In the genomic region with DNA sequence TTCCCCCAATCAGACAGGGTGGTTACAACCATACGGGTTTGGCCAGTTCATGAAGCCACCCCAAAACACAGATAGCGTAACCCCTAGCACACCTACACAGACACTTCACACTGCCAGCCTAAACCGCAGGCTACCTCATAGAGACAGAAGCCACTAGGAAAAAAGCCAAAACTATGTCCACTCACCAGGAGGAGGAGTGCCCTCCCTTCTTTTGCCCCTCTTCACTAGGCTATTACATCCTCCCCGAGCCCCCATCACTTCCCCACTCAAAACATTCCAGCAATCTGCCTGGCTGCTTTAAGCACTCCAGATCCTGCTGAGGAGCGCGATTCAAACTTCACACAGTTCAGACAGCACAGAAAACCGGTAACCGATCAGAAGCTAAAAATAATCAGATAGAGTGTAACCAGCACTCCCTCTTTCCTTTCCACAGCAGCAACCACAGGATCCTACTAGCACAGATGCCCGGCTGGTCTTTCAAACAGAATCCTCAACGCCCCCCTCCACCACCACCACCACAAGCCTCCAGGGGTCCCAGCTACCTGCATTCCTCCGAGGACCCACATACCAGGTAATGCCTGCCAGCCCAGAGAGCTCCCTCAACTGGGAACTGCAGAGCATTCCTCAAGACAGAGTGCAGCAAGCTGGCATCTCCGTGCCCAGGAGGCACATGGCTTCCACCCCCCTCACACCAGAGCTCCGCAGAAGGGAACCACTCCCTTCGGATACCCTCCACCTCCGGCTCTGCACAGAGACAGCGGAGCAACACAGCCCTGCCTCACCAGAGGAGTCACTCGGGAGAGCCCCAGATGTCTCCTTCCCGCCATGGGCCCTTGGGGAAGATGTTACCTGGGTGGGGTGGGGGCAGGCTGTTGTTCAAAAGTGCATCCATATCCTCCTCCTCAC, we compare ENCODE assay signal across 8 cellular contexts. TPM values are rescaled to one million over a fixed set of nuclear protein-coding genes. Genes with fewer than 3 reads are reported as not detected.
DNase-seq lines count a peak whose midpoint lies in the region; ATAC-seq and TF ChIP-seq lines count a peak whose summit lies in the region.

No MANE protein-coding gene starts in this region.

- peak overlapping the region; percentile 84 for H3K27ac Mint-ChIP-seq in neural progenitor cell

- H3K79me1 ChIP-seq in IMR-90 (ENCODE audit: low read depth in 1 of 2, low read length in 2 of 2) = peaks cover 35 to 57% of the 10 kb centered on the region in 2 experiments

- no peak overlapping the region for H2BK20ac ChIP-seq in IMR-90 (ENCODE audit: low read depth, low read length)

- peaks cover 34% of the 10 kb centered on the region for H3K4me1 Mint-ChIP-seq in neural progenitor cell

- no peaks in the 10 kb centered on the region for H3K9me3 Mint-ChIP-seq in neural progenitor cell

- H3K4ac ChIP-seq in IMR-90 (ENCODE audit: low read depth, low read length) = peak overlapping the region; percentile 9

- DNase-seq in IMR-90 (peak; percentile 37), fibroblast of mammary gland (ENCODE audit: low read depth) (peak; percentile 43), neural progenitor cell (ENCODE audit: low spot score) (peak; percentile 51), SW 1271 (lab: John Stamatoyannopoulos, UW) (no peak), omental fat pad (ENCODE audit: low spot score) (no peak), SIG-M5 treated with dmso at 0.1 percent for 504 hours (lab: John Stamatoyannopoulos, UW; ENCODE audit: unreplicated experiment) (no peak)
- peak; percentile 43 to 49 for DNase-seq in activated T-cell treated with anti-CD3 and anti-CD28 coated beads, Interleukin-2, amount 50 U/mL, for 48 hours

- peaks cover 33% of the 10 kb centered on the region for H3F3A ChIP-seq in neural progenitor cell (ENCODE audit: low read depth)

- intact Hi-C loops in IMR-90 (cut with micrococcal nuclease) = loop anchor here (5.0 kb wide), 1 partner anchor 48 kb away; the partner anchor contains the start of gene IFFO1

- peak overlapping the region; percentile 73 for H2AFZ ChIP-seq in IMR-90 (replicated peaks; ENCODE audit: low read length, poor library complexity)
- no peak overlapping the region for H2AFZ ChIP-seq in neural progenitor cell (replicated peaks)

- peak; percentile 12; the same call in 1 of the 2 replicates for TF ChIP-seq CTCF in IMR-90 (conservative IDR thresholded peaks at IDR 0.05; ENCODE audit: low read depth, low read length)
- TF ChIP-seq CTCF in fibroblast of mammary gland (conservative IDR thresholded peaks at IDR 0.05; ENCODE audit: control insufficient read depth, insufficient read depth, low read depth, low read length) = no peak
- peak; percentile 12 for TF ChIP-seq CTCF in neural progenitor cell (IDR thresholded peaks at IDR 0.05)
- TF ChIP-seq CTCF in omental fat pad (IDR thresholded peaks at IDR 0.05) = no peak

- 0% methylated on average over 4 of the region's 18 CpGs; no CpG with 5 or more reads in 1 of the 2 experiments for WGBS in IMR-90 (ENCODE audit: extremely low coverage in 2 of 2, insufficient read length in 1 of 2), 2 experiments

- no peak overlapping the region; a peak in 1 of 4 replicates for H4K8ac ChIP-seq in IMR-90 (ENCODE audit: low read depth in 2 of 2, low read length in 2 of 2)

- peaks cover 30% of the 10 kb centered on the region for H3K36me3 Mint-ChIP-seq in neural progenitor cell

- H3K4me3 Mint-ChIP-seq in neural progenitor cell = no peak overlapping the region

- H4K20me1 ChIP-seq in BLaER1 (peaks cover 55% of the 10 kb centered on the region), IMR-90 (ENCODE audit: insufficient read depth, low read length) (peaks cover 50% of the 10 kb centered on the region), neural progenitor cell (ENCODE audit: low read depth) (peaks cover 58% of the 10 kb centered on the region)

- no peak for TF ChIP-seq RAD21 in IMR-90 (IDR thresholded peaks at IDR 0.05; ENCODE audit: low read length)

- H3K23ac ChIP-seq in IMR-90 (ENCODE audit: low read depth, low read length) = peak overlapping the region; percentile 89

- H3K9me3 ChIP-seq in BLaER1 = no peaks in the 10 kb centered on the region
- no peaks in the 10 kb centered on the region for H3K9me3 ChIP-seq in IMR-90 (ENCODE audit: control insufficient read depth, insufficient read depth, low read length)
- H3K9me3 ChIP-seq in neural progenitor cell (ENCODE audit: low read depth) = no peaks in the 10 kb centered on the region

- H3K36me3 ChIP-seq in BLaER1 (peaks cover 37% of the 10 kb centered on the region), IMR-90 (ENCODE audit: control insufficient read depth, insufficient read depth, low read length) (peaks cover 28% of the 10 kb centered on the region), neural progenitor cell (peaks cover 10% of the 10 kb centered on the region)

- ATAC-seq in IMR-90 (ENCODE audit: low read depth) (peak; percentile 6), omental fat pad (ENCODE audit: low FRiP score) (no peak)

- H4K5ac ChIP-seq in IMR-90 (ENCODE audit: low read depth, low read length) = no peak overlapping the region

- H2BK15ac ChIP-seq in IMR-90 (ENCODE audit: low read depth, low read length) = no peak overlapping the region

- H3K4me2 ChIP-seq in BLaER1 (peak overlapping the region; percentile 100), IMR-90 (ENCODE audit: low read depth, low read length) (peak overlapping the region; percentile 79), neural progenitor cell (peak overlapping the region; percentile 84)

- H2AK9ac ChIP-seq in IMR-90 (replicated peaks; ENCODE audit: low read depth, low read length, poor library complexity) = peak overlapping the region; percentile 63

- no peak overlapping the region for H3K18ac ChIP-seq in IMR-90 (ENCODE audit: low read depth, low read length)

- H3K9me1 ChIP-seq in IMR-90 (ENCODE audit: insufficient read depth, low read length) = peaks cover 24% of the 10 kb centered on the region

- CTCF ChIA-PET in IMR-90 (lab: Yijun Ruan, JAX) = no interaction called here

- H3K27me3 Mint-ChIP-seq in neural progenitor cell (ENCODE audit: insufficient read depth, low read depth) = peaks cover 7% of the 10 kb centered on the region

- peak overlapping the region; percentile 81 for H3K9ac ChIP-seq in BLaER1
- H3K9ac ChIP-seq in IMR-90 (ENCODE audit: low read depth, low read length) = peak overlapping the region; percentile 80
- peak overlapping the region; percentile 58 for H3K9ac ChIP-seq in neural progenitor cell

- H3K27me3 ChIP-seq in BLaER1 (no peaks in the 10 kb centered on the region), IMR-90 (ENCODE audit: control insufficient read depth, insufficient read depth, low read length) (no peaks in the 10 kb centered on the region), neural progenitor cell (no peaks in the 10 kb centered on the region)

- H3K4me1 ChIP-seq in BLaER1 = peaks cover 57% of the 10 kb centered on the region
- peaks cover 11% of the 10 kb centered on the region for H3K4me1 ChIP-seq in IMR-90 (ENCODE audit: control insufficient read depth, insufficient read depth, low read length)
- peaks cover 31% of the 10 kb centered on the region for H3K4me1 ChIP-seq in neural progenitor cell

- TF ChIP-seq POLR2A in IMR-90 (IDR thresholded peaks at IDR 0.05; ENCODE audit: low read depth, low read length) = no peak

- H3K27ac ChIP-seq in BLaER1 = peak overlapping the region; percentile 91
- H3K27ac ChIP-seq in IMR-90 (ENCODE audit: insufficient read depth, low read length) = peak overlapping the region; percentile 88
- H3K27ac ChIP-seq in neural progenitor cell = no peak overlapping the region

- peak overlapping the region; percentile 36 for H2AK5ac ChIP-seq in IMR-90 (ENCODE audit: low read depth, low read length)

- peak overlapping the region; percentile 80 for H3K4me3 ChIP-seq in BLaER1
- H3K4me3 ChIP-seq in IMR-90 (ENCODE audit: insufficient read depth, low read depth, low read length) = peak overlapping the region; percentile 90
- peak overlapping the region; percentile 84 for H3K4me3 ChIP-seq in fibroblast of mammary gland (ENCODE audit: control insufficient read depth, low read depth, low read length)
- peak overlapping the region; percentile 68 for H3K4me3 ChIP-seq in neural progenitor cell

- in situ Hi-C loops in IMR-90 (cut with MboI; ENCODE audit: low sequenced_read_pairs) = no loop called here

- peak overlapping the region; percentile 62; the same call in 1 of the 2 replicates for H3K56ac ChIP-seq in IMR-90 (ENCODE audit: extremely low read depth, insufficient read depth, low read length)

- H2BK120ac ChIP-seq in IMR-90 (ENCODE audit: low read depth, low read length) = no peak overlapping the region

- peak overlapping the region; percentile 2; the same call in 1 of the 2 replicates for H4K91ac ChIP-seq in IMR-90 (ENCODE audit: insufficient read depth, low read depth, low read length)

- H3K14ac ChIP-seq in IMR-90 (replicated peaks; ENCODE audit: low read depth, low read length) = peak overlapping the region; percentile 91

- POLR2A ChIA-PET in IMR-90 (lab: Charles Lee; ENCODE audit: unreplicated experiment) = interaction anchor here (1.4 kb wide), 1 partner anchor 9 kb away, joined by 11 read pairs; no protein-coding TSS in a partner anchor

- dilution Hi-C loops in IMR-90 (cut with HindIII; ENCODE audit: low sequenced_read_pairs, unreplicated experiment) = no loop called here

- peak overlapping the region; percentile 7 for H2BK5ac ChIP-seq in IMR-90 (ENCODE audit: low read depth, low read length, poor library complexity, severe bottlenecking)

- no TSS peak for BruUV-seq in IMR-90 (replicated peaks; lab: Mats Ljungman, UMichigan)

- peaks cover 62% of the 10 kb centered on the region for H3K79me2 ChIP-seq in neural progenitor cell (ENCODE audit: low read depth)

RNA-seq across cellular contexts. Expression of gene CHD4, which starts 1.5 kb away (rescaled TPM):
- total RNA-seq in IMR-90 (2012; rRNA removed) (262 and 279 TPM in 2 replicates), neural progenitor cell (ENCODE audit: low replicate concordance) (381 and 412 TPM in 2 replicates), omental fat pad (100 to 1,000 TPM; 171 to 213 (median 194) TPM)
- 99.8 and 116 TPM in 2 replicates for polyA plus RNA-seq in IMR-90 (2012; rRNA removed)
- 56.6 and 65.1 TPM in 2 replicates for polyA plus RNA-seq in IMR-90 (2012; cell fraction: cytosol; rRNA removed)
- 126 and 164 TPM in 2 replicates for polyA plus RNA-seq in IMR-90 (2012; cell fraction: nucleus; rRNA removed; ENCODE audit: low replicate concordance)

RNA-seq across cellular contexts. Expression of gene LPAR5, which starts 30.1 kb away (rescaled TPM):
- total RNA-seq in IMR-90 (2012; rRNA removed) (not detected in 2 replicates), neural progenitor cell (ENCODE audit: low replicate concordance) (0.04 and 0.22 TPM in 2 replicates), omental fat pad (1 to 10 TPM; 2.2 to 6.3 (median 2.4) TPM)
- polyA plus RNA-seq in IMR-90 (2012; rRNA removed) = not detected in 2 replicates
- polyA plus RNA-seq in IMR-90 (2012; cell fraction: cytosol; rRNA removed) = 0.01 TPM in 1 of 2 replicates, not detected in the other
- not detected in 2 replicates for polyA plus RNA-seq in IMR-90 (2012; cell fraction: nucleus; rRNA removed; ENCODE audit: low replicate concordance)

RNA-seq across cellular contexts. Expression of gene NOP2, which starts 37.6 kb away (rescaled TPM):
- 32.5 and 35.8 TPM in 2 replicates for total RNA-seq in IMR-90 (2012; rRNA removed)
- 49.9 and 51.7 TPM in 2 replicates for polyA plus RNA-seq in IMR-90 (2012; rRNA removed)
- polyA plus RNA-seq in IMR-90 (2012; cell fraction: cytosol; rRNA removed) = 11.8 and 18.6 TPM in 2 replicates
- 170 and 206 TPM in 2 replicates for polyA plus RNA-seq in IMR-90 (2012; cell fraction: nucleus; rRNA removed; ENCODE audit: low replicate concordance)
- 43.8 and 47.8 TPM in 2 replicates for total RNA-seq in neural progenitor cell (ENCODE audit: low replicate concordance)
- total RNA-seq in omental fat pad = 100 to 1,000 TPM in 1 of 4 donors, 10 to 100 TPM in 3; 26.2 to 153 (median 45.0) TPM

RNA-seq across cellular contexts. Expression of gene ACRBP, which starts 41.6 kb away (rescaled TPM):
- total RNA-seq in IMR-90 (2012; rRNA removed) (not detected in 2 replicates), neural progenitor cell (ENCODE audit: low replicate concordance) (2.7 and 3.8 TPM in 2 replicates), omental fat pad (1 to 10 TPM; 1.9 to 3.8 (median 3.2) TPM)
- 0.27 and 0.38 TPM in 2 replicates for polyA plus RNA-seq in IMR-90 (2012; rRNA removed)
- polyA plus RNA-seq in IMR-90 (2012; cell fraction: cytosol; rRNA removed) = 0.15 and 1.9 TPM in 2 replicates
- polyA plus RNA-seq in IMR-90 (2012; cell fraction: nucleus; rRNA removed; ENCODE audit: low replicate concordance) = 0.88 and 1.2 TPM in 2 replicates

RNA-seq across cellular contexts. Expression of gene IFFO1, which starts 49.8 kb away (rescaled TPM):
- 5.6 and 5.8 TPM in 2 replicates for total RNA-seq in IMR-90 (2012; rRNA removed)
- 35.1 and 37.8 TPM in 2 replicates for polyA plus RNA-seq in IMR-90 (2012; rRNA removed)
- 30.6 and 33.4 TPM in 2 replicates for polyA plus RNA-seq in IMR-90 (2012; cell fraction: cytosol; rRNA removed)
- polyA plus RNA-seq in IMR-90 (2012; cell fraction: nucleus; rRNA removed; ENCODE audit: low replicate concordance) = 194 and 345 TPM in 2 replicates
- total RNA-seq in neural progenitor cell (ENCODE audit: low replicate concordance) = 9.9 and 21.1 TPM in 2 replicates
- total RNA-seq in omental fat pad = 10 to 100 TPM; 15.5 to 50.0 (median 18.4) TPM

Comparison
In these comparisons a context has a peak if more than half of its experiments do, and no peak if none do; other contexts are left out.
1. DNase-seq: peak in IMR-90 (single experiment), activated T-cell treated with anti-CD3 and anti-CD28 coated beads, Interleukin-2, amount 50 U/mL, for 48 hours (2 of 2), fibroblast of mammary gland (single experiment) and neural progenitor cell (single experiment); none in SW 1271 (0 of 2), omental fat pad (single experiment) and SIG-M5 treated with dmso at 0.1 percent for 504 hours (single experiment).
2. CTCF ChIP-seq: peak in IMR-90 (single experiment) and neural progenitor cell (single experiment); none in fibroblast of mammary gland (single experiment) and omental fat pad (0 of 3).
3. Peak in every context shown above with its lines, with median percentiles within 50 percentile points of each other: H3K4me2 ChIP-seq, H3K4me3 ChIP-seq and H3K9ac ChIP-seq.